Comparison of ENCODE assay signal across 24 cellular contexts in genomic region chr20:53205046-53205445, GRCh38.
"Had no signal": no experiment of that assay in that cellular context is flagged by ENCODE, and none has a peak within 500 bp of the region (broad histone marks: within the 10 kb centered on the region; RNA-seq: fewer than 3 reads in every experiment).

No MANE protein-coding gene starts in this region.

- H3K9me3 ChIP-seq: ascending aorta, body of pancreas, colonic mucosa, esophagus squamous epithelium, gastroesophageal sphincter had no signal

- DNase-seq: activated CD4-positive, alpha-beta memory T cell treated with anti-CD3 and anti-CD28 coated beads, Interleukin-2, amount 10 ng/mL, durations not matched to agents 7 days and 5 days; activated CD4-positive, alpha-beta T cell treated with anti-CD3 and anti-CD28 coated beads for 1 hour; activated CD4-positive, alpha-beta T cell treated with anti-CD3 and anti-CD28 coated beads for 4 hours; activated CD4-positive, alpha-beta T cell treated with anti-CD3 and anti-CD28 coated beads, Interleukin-2, amount 10 ng/mL, durations not matched to agents 7 days and 5 days; activated CD4-positive, alpha-beta T cell treated with anti-CD3 and anti-CD28 coated beads, Interleukin-2, amount 50 U/mL, for 4 hours; activated CD8-positive, alpha-beta memory T cell treated with anti-CD3 and anti-CD28 coated beads, Interleukin-2, amount 50 U/mL, for 48 hours; activated gamma-delta T cell; activated naive CD4-positive, alpha-beta T cell; activated naive CD4-positive, alpha-beta T cell treated with anti-CD3 and anti-CD28 coated beads, Interleukin-2, amount 10 ng/mL, durations not matched to agents 7 days and 5 days; activated naive CD8-positive, alpha-beta T cell treated with anti-CD3 and anti-CD28 coated beads, Interleukin-2, amount 10 ng/mL, durations not matched to agents 7 days and 5 days; activated T-cell treated with anti-CD3 and anti-CD28 coated beads for 4 hours; activated T-cell treated with anti-CD3 and anti-CD28 coated beads, Interleukin-2, amount 50 U/mL, for 24 hours; activated T-cell treated with anti-CD3 and anti-CD28 coated beads, Interleukin-2, amount 50 U/mL, for 72 hours; body of pancreas; caudate nucleus; colonic mucosa; effector CD8-positive, alpha-beta T cell; esophagus squamous epithelium; foreskin melanocyte; T-helper 2 cell had no signal

- H3K27ac ChIP-seq: ascending aorta, body of pancreas, colonic mucosa, epithelial cell of prostate, esophagus squamous epithelium, gastroesophageal sphincter had no signal

- H3K27me3 ChIP-seq: ascending aorta, body of pancreas, colonic mucosa had no signal

- ATAC-seq: activated naive CD4-positive, alpha-beta T cell treated with anti-CD3 and anti-CD28 coated beads, Interleukin-2, amount 50 U/mL, for 72 hours; activated T-cell treated with anti-CD3 and anti-CD28 coated beads, Interleukin-2, amount 50 U/mL, for 72 hours; body of pancreas; gastroesophageal sphincter had no signal

- H3K36me3 ChIP-seq: ascending aorta, colonic mucosa, esophagus squamous epithelium, gastroesophageal sphincter had no signal

- H3K4me3 ChIP-seq: ascending aorta, body of pancreas, colonic mucosa, esophagus squamous epithelium, gastroesophageal sphincter had no signal

- H3K4me1 ChIP-seq: ascending aorta, body of pancreas, colonic mucosa, gastroesophageal sphincter had no signal
